In the genomic region with DNA sequence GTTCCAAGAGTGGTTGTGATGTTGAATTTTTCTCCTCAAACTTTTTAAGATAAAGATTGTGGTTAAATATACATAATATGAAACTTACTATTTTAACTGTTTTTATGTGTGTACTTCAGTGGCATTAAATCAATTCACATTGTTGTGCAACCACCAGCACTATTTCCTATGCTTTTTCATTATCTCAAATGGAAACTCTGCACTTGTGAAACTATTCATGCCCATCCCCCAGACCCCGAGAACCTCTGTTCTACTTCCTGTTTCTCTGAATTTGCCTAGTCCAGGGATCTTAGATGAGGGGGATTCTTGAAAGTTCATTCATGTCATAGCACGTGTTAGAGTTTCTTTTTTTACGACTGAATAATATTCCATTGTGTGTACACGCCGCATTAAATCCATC, we compare ENCODE assay signal across 16 cellular contexts.
DNase-seq lines count a peak whose midpoint lies in the region; ATAC-seq and TF ChIP-seq lines count a peak whose summit lies in the region.
"Had no signal": no experiment of that assay in that cellular context is flagged by ENCODE, and none has a peak within 500 bp of the region (broad histone marks: within the 10 kb centered on the region; RNA-seq: fewer than 3 reads in every experiment).

No MANE protein-coding gene starts in this region.

- no peak overlapping the region for H3K4me3 Mint-ChIP-seq in activated naive CD8-positive, alpha-beta T cell treated with anti-CD3 and anti-CD28 coated beads for 36 hours
- H3K4me3 Mint-ChIP-seq in naive thymus-derived CD8-positive, alpha-beta T cell, result no peak overlapping the region
- H3K4me3 Mint-ChIP-seq: nephron, type B pancreatic cell had no signal

- TF ChIP-seq POLR2A in spleen (IDR thresholded peaks at IDR 0.05), result no peak
- TF ChIP-seq POLR2A in Peyer's patch (IDR thresholded peaks at IDR 0.05), result no peak
- no peak for TF ChIP-seq POLR2A in prostate gland (IDR thresholded peaks at IDR 0.05)

- H3K4me3 ChIP-seq in HEK293 (ENCODE audit: low read depth, low read length), result no peak overlapping the region
- no peak overlapping the region for H3K4me3 ChIP-seq in spleen
- no peak overlapping the region for H3K4me3 ChIP-seq in Peyer's patch
- no peak overlapping the region for H3K4me3 ChIP-seq in prostate gland
- H3K4me3 ChIP-seq: ascending aorta had no signal

- H3K4me1 ChIP-seq in HEK293 (ENCODE audit: control insufficient read depth, insufficient read depth, low read length) (no peaks in the 10 kb centered on the region), spleen (peaks cover 0 to 17% (median 8%) of the 10 kb centered on the region in 6 donors), Peyer's patch (peaks cover 0 to 3% (median 0%) of the 10 kb centered on the region in 4 donors), prostate gland (replicated peaks) (peaks cover 4% of the 10 kb centered on the region)
- H3K4me1 ChIP-seq: ascending aorta had no signal

- no peak for ATAC-seq in naive thymus-derived CD8-positive, alpha-beta T cell
- ATAC-seq: esophagus mucosa, SK-N-SH treated with all-trans-retinoic acid at 6 μM for 48 hours had no signal

- intact Hi-C loops in spleen (cut with DNase I; ENCODE audit: low total_unique reads), result no loop called here
- intact Hi-C loops in prostate gland (cut with DNase I), result no loop called here

- H3K4me1 Mint-ChIP-seq in activated naive CD8-positive, alpha-beta T cell treated with anti-CD3 and anti-CD28 coated beads for 36 hours, result peaks cover 27% of the 10 kb centered on the region
- H3K4me1 Mint-ChIP-seq in naive thymus-derived CD8-positive, alpha-beta T cell, result peaks cover 35 to 51% (median 38%) of the 10 kb centered on the region in 4 donors

- peaks cover 34% of the 10 kb centered on the region for H3K36me3 Mint-ChIP-seq in activated naive CD8-positive, alpha-beta T cell treated with anti-CD3 and anti-CD28 coated beads for 36 hours
- H3K36me3 Mint-ChIP-seq in naive thymus-derived CD8-positive, alpha-beta T cell, result peaks cover 18 to 86% (median 45%) of the 10 kb centered on the region in 3 donors

- H3K27ac Mint-ChIP-seq in activated naive CD8-positive, alpha-beta T cell treated with anti-CD3 and anti-CD28 coated beads for 36 hours, result peak overlapping the region; percentile 88
- peak overlapping the region in 8 of 10 donors; percentile 49 to 90 (median 74) for H3K27ac Mint-ChIP-seq in naive thymus-derived CD8-positive, alpha-beta T cell
- H3K27ac Mint-ChIP-seq: type B pancreatic cell had no signal

- H3K27ac ChIP-seq in HEK293 (ENCODE audit: extremely low read depth, low read depth, low read length) (no peak overlapping the region), spleen (no peak overlapping the region), Peyer's patch (no peak overlapping the region), prostate gland (no peak overlapping the region)
- H3K27ac ChIP-seq: ascending aorta, VCaP had no signal

- H3K27me3 ChIP-seq in spleen (replicated peaks in 1 of 7) (no peaks in the 10 kb centered on the region), Peyer's patch (no peaks in the 10 kb centered on the region), prostate gland (replicated peaks; ENCODE audit: insufficient read depth) (no peaks in the 10 kb centered on the region)
- H3K27me3 ChIP-seq: ascending aorta had no signal

- POLR2A ChIA-PET in HEK293 (lab: Yijun Ruan, JAX), result no interaction called here
- POLR2A ChIA-PET in naive thymus-derived CD8-positive, alpha-beta T cell (lab: Charles Lee), result no interaction called here

- CTCF ChIA-PET in HEK293 (lab: Yijun Ruan, JAX), result no interaction called here

- H3K9me3 ChIP-seq in HEK293 (ENCODE audit: control insufficient read depth, insufficient read depth, low read depth, low read length), result no peaks in the 10 kb centered on the region
- H3K9me3 ChIP-seq in spleen, result no peaks in the 10 kb centered on the region
- no peaks in the 10 kb centered on the region for H3K9me3 ChIP-seq in Peyer's patch
- H3K9me3 ChIP-seq in prostate gland, result no peaks in the 10 kb centered on the region
- H3K9me3 ChIP-seq: ascending aorta had no signal

- H3K27me3 Mint-ChIP-seq in activated naive CD8-positive, alpha-beta T cell treated with anti-CD3 and anti-CD28 coated beads for 36 hours, result no peaks in the 10 kb centered on the region
- H3K27me3 Mint-ChIP-seq in naive thymus-derived CD8-positive, alpha-beta T cell, result no peaks in the 10 kb centered on the region
- H3K27me3 Mint-ChIP-seq: type B pancreatic cell had no signal

- TF ChIP-seq CTCF in HEK293 (tag by site-specific recombination; IDR thresholded peaks at IDR 0.05) (no peak), spleen (IDR thresholded peaks at IDR 0.05 in 8 of 11, conservative IDR thresholded peaks at IDR 0.05 in 3 of 11) (no peak), Peyer's patch (IDR thresholded peaks at IDR 0.05) (no peak), prostate gland (IDR thresholded peaks at IDR 0.05) (no peak)

- H3K9me3 Mint-ChIP-seq in activated naive CD8-positive, alpha-beta T cell treated with anti-CD3 and anti-CD28 coated beads for 36 hours, result peaks cover 6% of the 10 kb centered on the region
- H3K9me3 Mint-ChIP-seq in naive thymus-derived CD8-positive, alpha-beta T cell, result peaks cover 0 to 8% (median 0%) of the 10 kb centered on the region in 9 donors
- H3K9me3 Mint-ChIP-seq: nephron, type B pancreatic cell had no signal

- 63 to 79% (median 70%) methylated on average over 5 of the region's 5 CpGs for WGBS in spleen, 5 donors
- 94% methylated on average over 5 of the region's 5 CpGs for WGBS in prostate gland

- H3K36me3 ChIP-seq in HEK293 (ENCODE audit: control insufficient read depth in 2 of 2, insufficient read depth in 1 of 2, low read length in 2 of 2) (peaks cover 0 to 78% of the 10 kb centered on the region in 2 experiments; a peak in 1 of 3 replicates), spleen (peaks cover 9 to 100% (median 88%) of the 10 kb centered on the region in 6 donors), Peyer's patch (peaks cover 0 to 77% (median 0%) of the 10 kb centered on the region in 3 donors), prostate gland (peaks cover 0 to 5% of the 10 kb centered on the region in 2 donors)

- DNase-seq in NOMO-1 treated with DMSO at 0.1 percent for 48 hours (lab: John Stamatoyannopoulos, UW; ENCODE audit: unreplicated experiment) (peak; percentile 80), spleen (no peak), Peyer's patch (no peak), prostate gland (ENCODE audit: low spot score) (no peak)
- DNase-seq in activated naive CD8-positive, alpha-beta T cell treated with anti-CD3 and anti-CD28 coated beads for 36 hours, result peak; percentile 47
- no peak for DNase-seq in naive thymus-derived CD8-positive, alpha-beta T cell
- DNase-seq: activated CD8-positive, alpha-beta memory T cell treated with anti-CD3 and anti-CD28 coated beads, Interleukin-2, amount 50 U/mL, for 48 hours; cortex of kidney; hypothalamus had no signal

TF ChIP-seq in HEK293, 187 proteins besides CTCF, POLR2A, EP300 and RAD21:
- TF ChIP-seq ZNF157 (tag by site-specific recombination; IDR thresholded peaks at IDR 0.05) (no peak), KLF8 (tag by site-specific recombination; IDR thresholded peaks at IDR 0.05) (no peak), AEBP2 (tag by site-specific recombination; IDR thresholded peaks at IDR 0.05; ENCODE audit: borderline replicate concordance) (no peak), MZF1 (tag by site-specific recombination; IDR thresholded peaks at IDR 0.05; ENCODE audit: borderline replicate concordance) (no peak), ZNF146 (tag by site-specific recombination; IDR thresholded peaks at IDR 0.05) (0 out of 2 replicates have a peak, but pooled peaks have one; percentile 15)

Comparison
In these comparisons a context has a peak if more than half of its experiments do, and no peak if none do; other contexts are left out.
1. DNase-seq: peak in NOMO-1 treated with DMSO at 0.1 percent for 48 hours (single experiment) and activated naive CD8-positive, alpha-beta T cell treated with anti-CD3 and anti-CD28 coated beads for 36 hours (single experiment); none in naive thymus-derived CD8-positive, alpha-beta T cell (0 of 10), spleen (single experiment), Peyer's patch (0 of 3) and prostate gland (single experiment).